In genomic region chr14:20557212-20557542, GRCh38 we compare ENCODE assay signal across 18 cellular contexts. TPM values are rescaled to one million over a fixed set of nuclear protein-coding genes. Genes with fewer than 3 reads are reported as not detected.
A peak's percentile ranks its signal among the peaks of the same experiment; 100 is the strongest.
DNase-seq lines count a peak whose midpoint lies in the region; ATAC-seq, FAIRE-seq and TF ChIP-seq lines count a peak whose summit lies in the region.
"Had no signal": no experiment of that assay in that cellular context is flagged by ENCODE, and none has a peak within 500 bp of the region (broad histone marks: within the 10 kb centered on the region; RNA-seq: fewer than 3 reads in every experiment).

No MANE protein-coding gene starts in this region.

- no peak for ATAC-seq in left ventricle myocardium superior
- ATAC-seq in K562: peak; percentile 39; the same call in 1 of the 3 replicates
- ATAC-seq in HG02798 (IDR thresholded peaks at IDR 0.05; ENCODE audit: poor library complexity, unreplicated experiment): no peak

- no peak overlapping the region for H3K4me3 Mint-ChIP-seq in progenitor cell of endocrine pancreas (ENCODE audit: low read depth)
- H3K4me3 Mint-ChIP-seq: CD8-positive, alpha-beta memory T cell; HFFc6 had no signal

- peaks cover 21% of the 10 kb centered on the region for H3K4me1 Mint-ChIP-seq in progenitor cell of endocrine pancreas (ENCODE audit: low read depth)
- H3K4me1 Mint-ChIP-seq: CD8-positive, alpha-beta memory T cell had no signal

- CTCF ChIA-PET in K562 (lab: Yijun Ruan, JAX; ENCODE audit: low intra/inter-chr PET ratio): no interaction called here

- no peaks in the 10 kb centered on the region for H3K9me3 Mint-ChIP-seq in progenitor cell of endocrine pancreas (ENCODE audit: low read depth)
- H3K9me3 Mint-ChIP-seq: HFFc6 had no signal

- no peak overlapping the region for H3K4me3 ChIP-seq in cardiac muscle cell
- H3K4me3 ChIP-seq in K562: no peak overlapping the region
- H3K4me3 ChIP-seq in ascending aorta: no peak overlapping the region
- no peak overlapping the region for H3K4me3 ChIP-seq in transverse colon
- H3K4me3 ChIP-seq: BLaER1 had no signal

- no peaks in the 10 kb centered on the region for H3K36me3 Mint-ChIP-seq in progenitor cell of endocrine pancreas (ENCODE audit: insufficient read depth)
- H3K36me3 Mint-ChIP-seq: CD8-positive, alpha-beta memory T cell had no signal

- H4K20me1 ChIP-seq in K562 (replicated peaks; ENCODE audit: control insufficient read depth, insufficient read depth, low read length): no peaks in the 10 kb centered on the region
- H4K20me1 ChIP-seq: BLaER1 had no signal

- H2AFZ ChIP-seq in K562 (ENCODE audit: low read depth, low read length): peak overlapping the region; percentile 56

- H3K4me2 ChIP-seq in K562 (ENCODE audit: insufficient read depth, low read length): 0 out of 2 replicates have a peak overlapping the region, but pooled peaks have one; percentile 7
- H3K4me2 ChIP-seq: BLaER1 had no signal

- no peaks in the 10 kb centered on the region for H3K27me3 Mint-ChIP-seq in progenitor cell of endocrine pancreas

- BruUV-seq in K562 (replicated peaks; lab: Mats Ljungman, UMichigan): no TSS peak

- H3K79me2 ChIP-seq in K562 (ENCODE audit: control insufficient read depth, insufficient read depth, low read length): no peaks in the 10 kb centered on the region

- POLR2A ChIA-PET in K562 (lab: Yijun Ruan, JAX): interaction anchor here (0.6 to 0.9 kb wide), 2 partner anchors 10 to 266 kb away, joined by 3 read pairs; no protein-coding TSS in a partner anchor

- H3K27ac ChIP-seq in cardiac muscle cell (peak overlapping the region; percentile 97), K562 (ENCODE audit: extremely low read depth, low read depth, low read length) (no peak overlapping the region), ascending aorta (no peak overlapping the region), transverse colon (no peak overlapping the region)
- H3K27ac ChIP-seq: BLaER1 had no signal

- H3K9me3 ChIP-seq in cardiac muscle cell (ENCODE audit: low read depth) (no peaks in the 10 kb centered on the region), K562 (replicated peaks; ENCODE audit: control insufficient read depth, insufficient read depth, low read depth, low read length) (no peaks in the 10 kb centered on the region), ascending aorta (no peaks in the 10 kb centered on the region), transverse colon (no peaks in the 10 kb centered on the region)
- H3K9me3 ChIP-seq: BLaER1 had no signal

- no peak for TF ChIP-seq EP300 in K562 (IDR thresholded peaks at IDR 0.05; ENCODE audit: low read length)
- no peak for TF ChIP-seq EP300 in transverse colon (IDR thresholded peaks at IDR 0.05; ENCODE audit: low read depth)

- H3K4me1 ChIP-seq in cardiac muscle cell (ENCODE audit: low read depth): peaks cover 36% of the 10 kb centered on the region
- peaks cover 0 to 18% of the 10 kb centered on the region in 2 experiments; a peak in 3 of 5 replicates for H3K4me1 ChIP-seq in K562 (replicated peaks in 1 of 2; ENCODE audit: control insufficient read depth in 2 of 2, insufficient read depth in 2 of 2, low read length in 2 of 2)
- no peaks in the 10 kb centered on the region for H3K4me1 ChIP-seq in ascending aorta
- no peaks in the 10 kb centered on the region for H3K4me1 ChIP-seq in transverse colon
- H3K4me1 ChIP-seq: BLaER1 had no signal

- TF ChIP-seq CTCF in cardiac muscle cell (IDR thresholded peaks at IDR 0.05; ENCODE audit: low read depth, low read length) (no peak), K562 (IDR thresholded peaks at IDR 0.05 in 2 of 3, conservative IDR thresholded peaks at IDR 0.05 in 1 of 3; ENCODE audit: insufficient read depth in 2 of 3, low read depth in 1 of 3, low read length in 3 of 3) (no peak), progenitor cell of endocrine pancreas (IDR thresholded peaks at IDR 0.05; ENCODE audit: unreplicated experiment) (no peak), ascending aorta (IDR thresholded peaks at IDR 0.05) (no peak), transverse colon (IDR thresholded peaks at IDR 0.05) (no peak)

- 23% methylated on average over 2 of the region's 2 CpGs for WGBS in K562 (ENCODE audit: insufficient coverage, low coverage, missing lambda C conversion rate)
- 68 to 69% methylated on average over 2 of the region's 2 CpGs for WGBS in transverse colon (ENCODE audit: low coverage in 1 of 2), 2 donors

- intact Hi-C loops in left ventricle myocardium superior (cut with micrococcal nuclease): no loop called here
- intact Hi-C loops in K562 (cut with micrococcal nuclease): no loop called here
- intact Hi-C loops in ascending aorta (cut with DNase I): no loop called here
- intact Hi-C loops in transverse colon (cut with DNase I; ENCODE audit: low total_unique reads): no loop called here

- no peaks in the 10 kb centered on the region for H3K9me1 ChIP-seq in K562 (ENCODE audit: control insufficient read depth, insufficient read depth, low read length)

- DNase-seq in cardiac muscle cell (ENCODE audit: low read depth in 1 of 2, low spot score in 1 of 2): no peak
- DNase-seq in left ventricle myocardium superior: no peak
- no peak for DNase-seq in K562 (ENCODE audit: extremely low read depth in 1 of 4, low spot score in 3 of 4)
- no peak for DNase-seq in progenitor cell of endocrine pancreas (ENCODE audit: low spot score, unreplicated experiment)
- no peak for DNase-seq in ascending aorta (ENCODE audit: low spot score in 2 of 2)
- no peak for DNase-seq in transverse colon
- DNase-seq: 8988T; CD8-positive, alpha-beta memory T cell; DMS53; GF-D8; GOT3; HCEC 1CT; HFFc6; IMR-90; KG1 had no signal

- no peak for FAIRE-seq in K562 (lab: Jason Lieb, UNC)

- H3K36me3 ChIP-seq in cardiac muscle cell (no peaks in the 10 kb centered on the region), K562 (ENCODE audit: control insufficient read depth, insufficient read depth, low read length) (no peaks in the 10 kb centered on the region), ascending aorta (no peaks in the 10 kb centered on the region), transverse colon (no peaks in the 10 kb centered on the region)
- H3K36me3 ChIP-seq: BLaER1 had no signal

- in situ Hi-C loops in K562 (cut with MboI): no loop called here
- in situ Hi-C loops in transverse colon (cut with MboI; ENCODE audit: low pct_ligation_motif_present in 1 of 4, low pct_unique_long_range_greater_than_20kb in 1 of 4, low sequenced_read_pairs in 3 of 4): no loop called here

- no peaks in the 10 kb centered on the region for H3K27me3 ChIP-seq in cardiac muscle cell
- no peaks in the 10 kb centered on the region for H3K27me3 ChIP-seq in K562 (ENCODE audit: control insufficient read depth in 2 of 2, insufficient read depth in 2 of 2, low read length in 2 of 2)
- H3K27me3 ChIP-seq in ascending aorta: no peaks in the 10 kb centered on the region
- no peaks in the 10 kb centered on the region for H3K27me3 ChIP-seq in transverse colon
- H3K27me3 ChIP-seq: BLaER1 had no signal

- H3K27ac Mint-ChIP-seq in progenitor cell of endocrine pancreas: peak overlapping the region; percentile 44
- H3K27ac Mint-ChIP-seq: HFFc6 had no signal

- TF ChIP-seq RAD21 in K562 (CRISPR knock-in tag; conservative IDR thresholded peaks at IDR 0.05 in 1 of 2, IDR thresholded peaks at IDR 0.05 in 1 of 2): no peak

- no peak for TF ChIP-seq POLR2A in K562 (conservative IDR thresholded peaks at IDR 0.05)
- no peak for TF ChIP-seq POLR2A in transverse colon (IDR thresholded peaks at IDR 0.05)

- H3K9ac ChIP-seq in K562 (ENCODE audit: insufficient read depth in 1 of 2, low read depth in 2 of 2, low read length in 2 of 2): no peak overlapping the region
- H3K9ac ChIP-seq: BLaER1 had no signal

RNA-seq across cellular contexts. Expression of gene RNASE9, which starts 3.7 kb away (rescaled TPM):
- not detected in 2 replicates for total RNA-seq in cardiac muscle cell
- not detected in 2 replicates for polyA plus RNA-seq in cardiac muscle cell
- total RNA-seq in left ventricle myocardium superior: not detected
- not detected in 2 replicates for total RNA-seq in K562 (2011; cell fraction: chromatin; rRNA removed; ENCODE audit: low replicate concordance)
- not detected in 2 replicates for total RNA-seq in K562 (2011; cell fraction: nucleolus; rRNA removed)
- not detected in 2 replicates for total RNA-seq in K562 (2011; cell fraction: nucleoplasm; rRNA removed)
- not detected in 2 replicates for total RNA-seq in K562 (2014; rRNA removed)
- total RNA-seq in K562 (2014; rRNA removed; fragmentation: Illumina TruSeq; extraction: Trizol): not detected in 2 replicates
- total RNA-seq in K562 (2015; rRNA removed; fragmentation: Illumina TruSeq; extraction: Trizol): not detected in 2 replicates
- total RNA-seq in K562 (2021): not detected in 2 replicates
- not detected in 2 replicates for polyA plus RNA-seq in K562 (2011; rRNA removed)
- not detected in 2 replicates for polyA plus RNA-seq in K562 (2011; cell fraction: cytosol; rRNA removed)
- not detected in 2 replicates for polyA plus RNA-seq in K562 (2011; cell fraction: nucleus; rRNA removed)
- not detected in 2 replicates for polyA plus RNA-seq in K562 (2012)
- polyA plus RNA-seq in K562 (2014; fragmentation: Illumina TruSeq; extraction: Trizol): not detected in 2 replicates
- polyA plus RNA-seq in K562 (2014; fragmentation: Nextera tagmentation; extraction: Ambion mirVana): not detected
- not detected in 2 replicates for polyA plus RNA-seq in K562 (2014; rRNA removed)
- not detected in 2 replicates for polyA minus RNA-seq in K562 (2011; rRNA and poly(A)+ RNA removed)
- not detected in 2 replicates for polyA minus RNA-seq in K562 (2011; cell fraction: cytosol; rRNA and poly(A)+ RNA removed)
- polyA minus RNA-seq in K562 (2011; cell fraction: nucleus; rRNA and poly(A)+ RNA removed): not detected in 2 replicates
- not detected in 2 replicates for total RNA-seq in progenitor cell of endocrine pancreas
- total RNA-seq in ascending aorta: not detected
- not detected for total RNA-seq in transverse colon
- total RNA-seq: CD8-positive, alpha-beta memory T cell; HFFc6; HT-29; IMR-90 had no signal
- polyA plus RNA-seq: CD8-positive, alpha-beta memory T cell; IMR-90 had no signal

RNA-seq across cellular contexts. Expression of gene RNASE11, which starts 30.6 kb away (rescaled TPM):
- total RNA-seq in cardiac muscle cell: not detected in 2 replicates
- not detected in 2 replicates for polyA plus RNA-seq in cardiac muscle cell
- not detected for total RNA-seq in left ventricle myocardium superior
- total RNA-seq in K562 (2011; cell fraction: chromatin; rRNA removed; ENCODE audit: low replicate concordance): not detected in 2 replicates
- total RNA-seq in K562 (2011; cell fraction: nucleolus; rRNA removed): not detected in 2 replicates
- not detected in 2 replicates for total RNA-seq in K562 (2011; cell fraction: nucleoplasm; rRNA removed)
- not detected in 2 replicates for total RNA-seq in K562 (2014; rRNA removed)
- total RNA-seq in K562 (2014; rRNA removed; fragmentation: Illumina TruSeq; extraction: Trizol): 0.22 TPM in 1 of 2 replicates, not detected in the other
- total RNA-seq in K562 (2015; rRNA removed; fragmentation: Illumina TruSeq; extraction: Trizol): not detected in 2 replicates
- not detected in 2 replicates for total RNA-seq in K562 (2021)
- not detected in 2 replicates for polyA plus RNA-seq in K562 (2011; rRNA removed)
- not detected in 2 replicates for polyA plus RNA-seq in K562 (2011; cell fraction: cytosol; rRNA removed)
- not detected in 2 replicates for polyA plus RNA-seq in K562 (2011; cell fraction: nucleus; rRNA removed)
- not detected in 2 replicates for polyA plus RNA-seq in K562 (2012)
- polyA plus RNA-seq in K562 (2014; fragmentation: Illumina TruSeq; extraction: Trizol): 0.16 TPM in 1 of 2 replicates, not detected in the other
- polyA plus RNA-seq in K562 (2014; fragmentation: Nextera tagmentation; extraction: Ambion mirVana): under 1 TPM in 1 of 2 experiments, not detected in 1; 0.29 TPM
- polyA plus RNA-seq in K562 (2014; rRNA removed): not detected in 2 replicates
- not detected in 2 replicates for polyA minus RNA-seq in K562 (2011; rRNA and poly(A)+ RNA removed)
- not detected in 2 replicates for polyA minus RNA-seq in K562 (2011; cell fraction: cytosol; rRNA and poly(A)+ RNA removed)
- not detected in 2 replicates for polyA minus RNA-seq in K562 (2011; cell fraction: nucleus; rRNA and poly(A)+ RNA removed)
- not detected in 2 replicates for total RNA-seq in progenitor cell of endocrine pancreas
- total RNA-seq in ascending aorta: not detected
- not detected for total RNA-seq in transverse colon
- total RNA-seq: CD8-positive, alpha-beta memory T cell; HFFc6; HT-29; IMR-90 had no signal
- polyA plus RNA-seq: CD8-positive, alpha-beta memory T cell; IMR-90 had no signal

RNA-seq across cellular contexts. Expression of gene RNASE12, which starts 34.0 kb away (rescaled TPM):
- total RNA-seq in cardiac muscle cell: not detected in 2 replicates
- not detected in 2 replicates for polyA plus RNA-seq in cardiac muscle cell
- not detected for total RNA-seq in left ventricle myocardium superior
- total RNA-seq in K562 (2011; cell fraction: chromatin; rRNA removed; ENCODE audit: low replicate concordance): not detected in 2 replicates
- not detected in 2 replicates for total RNA-seq in K562 (2011; cell fraction: nucleolus; rRNA removed)
- not detected in 2 replicates for total RNA-seq in K562 (2011; cell fraction: nucleoplasm; rRNA removed)
- total RNA-seq in K562 (2014; rRNA removed): not detected in 2 replicates
- total RNA-seq in K562 (2014; rRNA removed; fragmentation: Illumina TruSeq; extraction: Trizol): not detected in 2 replicates
- not detected in 2 replicates for total RNA-seq in K562 (2015; rRNA removed; fragmentation: Illumina TruSeq; extraction: Trizol)
- total RNA-seq in K562 (2021): not detected in 2 replicates
- not detected in 2 replicates for polyA plus RNA-seq in K562 (2011; rRNA removed)
- polyA plus RNA-seq in K562 (2011; cell fraction: cytosol; rRNA removed): not detected in 2 replicates
- polyA plus RNA-seq in K562 (2011; cell fraction: nucleus; rRNA removed): not detected in 2 replicates
- polyA plus RNA-seq in K562 (2012): not detected in 2 replicates
- not detected in 2 replicates for polyA plus RNA-seq in K562 (2014; fragmentation: Illumina TruSeq; extraction: Trizol)
- polyA plus RNA-seq in K562 (2014; fragmentation: Nextera tagmentation; extraction: Ambion mirVana): under 1 TPM in 1 of 2 experiments, not detected in 1; 0.24 TPM
- not detected in 2 replicates for polyA plus RNA-seq in K562 (2014; rRNA removed)
- polyA minus RNA-seq in K562 (2011; rRNA and poly(A)+ RNA removed): not detected in 2 replicates
- polyA minus RNA-seq in K562 (2011; cell fraction: cytosol; rRNA and poly(A)+ RNA removed): not detected in 2 replicates
- polyA minus RNA-seq in K562 (2011; cell fraction: nucleus; rRNA and poly(A)+ RNA removed): not detected in 2 replicates
- total RNA-seq in progenitor cell of endocrine pancreas: not detected in 2 replicates
- total RNA-seq in ascending aorta: not detected
- total RNA-seq in transverse colon: not detected
- total RNA-seq: CD8-positive, alpha-beta memory T cell; HFFc6; HT-29; IMR-90 had no signal
- polyA plus RNA-seq: CD8-positive, alpha-beta memory T cell; IMR-90 had no signal

RNA-seq across cellular contexts. Expression of gene RNASE10, which starts 51.8 kb away (rescaled TPM):
- not detected in 2 replicates for total RNA-seq in cardiac muscle cell
- polyA plus RNA-seq in cardiac muscle cell: 0.81 and 0.99 TPM in 2 replicates
- 0.22 TPM for total RNA-seq in left ventricle myocardium superior
- not detected in 2 replicates for total RNA-seq in K562 (2011; cell fraction: chromatin; rRNA removed; ENCODE audit: low replicate concordance)
- total RNA-seq in K562 (2011; cell fraction: nucleolus; rRNA removed): not detected in 2 replicates
- not detected in 2 replicates for total RNA-seq in K562 (2011; cell fraction: nucleoplasm; rRNA removed)
- not detected in 2 replicates for total RNA-seq in K562 (2014; rRNA removed)
- total RNA-seq in K562 (2014; rRNA removed; fragmentation: Illumina TruSeq; extraction: Trizol): not detected in 2 replicates
- total RNA-seq in K562 (2015; rRNA removed; fragmentation: Illumina TruSeq; extraction: Trizol): 0.25 TPM in 1 of 2 replicates, not detected in the other
- total RNA-seq in K562 (2021): 1.9 and 2.3 TPM in 2 replicates
- not detected in 2 replicates for polyA plus RNA-seq in K562 (2011; rRNA removed)
- polyA plus RNA-seq in K562 (2011; cell fraction: cytosol; rRNA removed): not detected in 2 replicates
- polyA plus RNA-seq in K562 (2011; cell fraction: nucleus; rRNA removed): not detected in 2 replicates
- 0.17 and 0.28 TPM in 2 replicates for polyA plus RNA-seq in K562 (2012)
- not detected in 2 replicates for polyA plus RNA-seq in K562 (2014; fragmentation: Illumina TruSeq; extraction: Trizol)
- polyA plus RNA-seq in K562 (2014; fragmentation: Nextera tagmentation; extraction: Ambion mirVana): not detected
- polyA plus RNA-seq in K562 (2014; rRNA removed): not detected in 2 replicates
- not detected in 2 replicates for polyA minus RNA-seq in K562 (2011; rRNA and poly(A)+ RNA removed)
- polyA minus RNA-seq in K562 (2011; cell fraction: cytosol; rRNA and poly(A)+ RNA removed): 0.76 TPM in 1 of 2 replicates, not detected in the other
- polyA minus RNA-seq in K562 (2011; cell fraction: nucleus; rRNA and poly(A)+ RNA removed): not detected in 2 replicates
- 1.3 and 1.5 TPM in 2 replicates for total RNA-seq in progenitor cell of endocrine pancreas
- total RNA-seq in ascending aorta: not detected
- total RNA-seq in transverse colon: not detected
- total RNA-seq: HT-29, IMR-90 had no signal
- polyA plus RNA-seq: CD8-positive, alpha-beta memory T cell; IMR-90 had no signal
